ENCODE assay signal across 9 cellular contexts in genomic region chrX:46686003-46686645, GRCh38.
DNase-seq lines count a peak whose midpoint lies in the region; ATAC-seq and TF ChIP-seq lines count a peak whose summit lies in the region.
"Had no signal": no experiment of that assay in that cellular context is flagged by ENCODE, and none has a peak within 500 bp of the region (broad histone marks: within the 10 kb centered on the region; RNA-seq: fewer than 3 reads in every experiment).

No MANE protein-coding gene starts in this region.

- CTCF ChIA-PET in PC-9 (lab: Charles Lee) = no interaction called here

- TF ChIP-seq CTCF in PC-9 (conservative IDR thresholded peaks at IDR 0.05) = peak; percentile 46

- no TSS peak for BruUV-seq in PC-9 (replicated peaks; lab: Mats Ljungman, UMichigan)

- H3K9me2 ChIP-seq in PC-9 (ENCODE audit: insufficient read depth) = no peaks in the 10 kb centered on the region

- intact Hi-C loops in PC-9 (cut with micrococcal nuclease; ENCODE audit: unreplicated experiment) = loop anchor here (10.0 kb wide), 1 partner anchor 69 kb away; the partner anchor contains the start of gene SLC9A7

- H3F3A ChIP-seq in PC-9 (ENCODE audit: insufficient read depth, low read depth) = no peaks in the 10 kb centered on the region; the same call in 1 of the 2 replicates

- H3K36me3 ChIP-seq in PC-9 (ENCODE audit: low read depth) = no peaks in the 10 kb centered on the region
- H3K36me3 ChIP-seq: BLaER1 had no signal

- POLR2A ChIA-PET in PC-9 (lab: Charles Lee; ENCODE audit: unreplicated experiment) = no interaction called here

- no peak overlapping the region for H3K4me3 ChIP-seq in PC-9
- H3K4me3 ChIP-seq: BLaER1 had no signal

- DNase-seq in DMS53 (lab: John Stamatoyannopoulos, UW) = peak; percentile 58
- DNase-seq in DMS53 treated with DMSO at 0.1 percent for 48 hours (lab: John Stamatoyannopoulos, UW; ENCODE audit: unreplicated experiment) = no peak
- DNase-seq in H4 (ENCODE audit: low spot score) = peak; percentile 24
- DNase-seq in PC-9 = no peak
- DNase-seq in amniotic epithelial cell (ENCODE audit: low read depth) = peak; percentile 22
- peak; percentile 39 for DNase-seq in iris pigment epithelial cell (ENCODE audit: low read depth)
- peak; percentile 4 to 8 for DNase-seq in stimulated activated CD8-positive, alpha-beta memory T cell treated with anti-CD3 and anti-CD28 coated beads, Interleukin-7, amount 100 ng/mL, for 4 hours (ENCODE audit: low read depth in 2 of 2)

- no peak overlapping the region for H3K27ac ChIP-seq in PC-9
- H3K27ac ChIP-seq: BLaER1 had no signal

- H4K20me1 ChIP-seq in PC-9 (ENCODE audit: insufficient read depth) = no peaks in the 10 kb centered on the region
- H4K20me1 ChIP-seq: BLaER1 had no signal

- H3K79me2 ChIP-seq in PC-9 (ENCODE audit: low read depth) = peaks cover 10% of the 10 kb centered on the region

- no peak overlapping the region for H3K4me2 ChIP-seq in PC-9
- H3K4me2 ChIP-seq: BLaER1 had no signal

- no peaks in the 10 kb centered on the region for H3K27me3 ChIP-seq in PC-9 (ENCODE audit: insufficient read depth, low read depth)
- H3K27me3 ChIP-seq: BLaER1 had no signal

- no peak for ATAC-seq in GM19023 (IDR thresholded peaks at IDR 0.05; ENCODE audit: unreplicated experiment)

- no peak overlapping the region for H2AFZ ChIP-seq in PC-9

- H3K9me3 ChIP-seq in PC-9 (ENCODE audit: insufficient read depth, low read depth) = no peaks in the 10 kb centered on the region
- H3K9me3 ChIP-seq: BLaER1 had no signal

- H3K4me1 ChIP-seq in PC-9 (replicated peaks; ENCODE audit: insufficient read depth) = peaks cover 3% of the 10 kb centered on the region; the same call in 1 of the 2 replicates

Comparison
In these comparisons a context has a peak if more than half of its experiments do, and no peak if none do; other contexts are left out.
1. DNase-seq: peak in DMS53 (single experiment), H4 (single experiment), amniotic epithelial cell (single experiment), iris pigment epithelial cell (single experiment) and stimulated activated CD8-positive, alpha-beta memory T cell treated with anti-CD3 and anti-CD28 coated beads, Interleukin-7, amount 100 ng/mL, for 4 hours (2 of 2); none in DMS53 treated with DMSO at 0.1 percent for 48 hours (single experiment) and PC-9 (0 of 2).